ENCODE assay signal across 9 cellular contexts in genomic region chr3:54122046-54122801, GRCh38. TPM values are rescaled to one million over a fixed set of nuclear protein-coding genes. Genes with fewer than 3 reads are reported as not detected.
DNase-seq lines count a peak whose midpoint lies in the region; ATAC-seq and TF ChIP-seq lines count a peak whose summit lies in the region.
"Had no signal": no experiment of that assay in that cellular context is flagged by ENCODE, and none has a peak within 500 bp of the region (broad histone marks: within the 10 kb centered on the region; RNA-seq: fewer than 3 reads in every experiment).

TSS of gene CACNA2D3 (plus strand) at chr3:54122552.

- TF ChIP-seq POLR2A in suprapubic skin (IDR thresholded peaks at IDR 0.05): no peak

- H3K36me3 Mint-ChIP-seq in brain: no peaks in the 10 kb centered on the region
- H3K36me3 Mint-ChIP-seq in activated naive CD4-positive, alpha-beta T cell treated with anti-CD3 and anti-CD28 coated beads, Interleukin-2, amount 10 ng/mL, durations not matched to agents 7 days and 5 days: no peaks in the 10 kb centered on the region

- TF ChIP-seq CTCF in BJ (IDR thresholded peaks at IDR 0.05; ENCODE audit: insufficient read depth, low read depth, low read length) (no peak), brain (conservative IDR thresholded peaks at IDR 0.05) (no peak), suprapubic skin (IDR thresholded peaks at IDR 0.05) (no peak)

- H3K36me3 ChIP-seq in BJ (ENCODE audit: control insufficient read depth, insufficient read depth, low read length) (no peaks in the 10 kb centered on the region), HUES48 (ENCODE audit: control insufficient read depth, insufficient read depth, low read length) (no peaks in the 10 kb centered on the region), suprapubic skin (no peaks in the 10 kb centered on the region)

- peaks cover 8% of the 10 kb centered on the region for H3K4me1 ChIP-seq in HUES48 (ENCODE audit: control insufficient read depth, insufficient read depth, low read length)
- peaks cover 30% of the 10 kb centered on the region for H3K4me1 ChIP-seq in suprapubic skin

- peak within 1 kb of the TSS; percentile 81 to 88 (median 85) for H3K4me3 Mint-ChIP-seq in brain
- H3K4me3 Mint-ChIP-seq in activated naive CD4-positive, alpha-beta T cell treated with anti-CD3 and anti-CD28 coated beads, Interleukin-2, amount 10 ng/mL, durations not matched to agents 7 days and 5 days: no peak within 1 kb of the TSS

- H3K27me3 ChIP-seq in BJ (ENCODE audit: control insufficient read depth, insufficient read depth, low read length) (peaks cover 18% of the 10 kb centered on the region), HUES48 (ENCODE audit: control insufficient read depth, insufficient read depth, low read length) (peaks cover 80% of the 10 kb centered on the region), suprapubic skin (peaks cover 73% of the 10 kb centered on the region)

- no peak for TF ChIP-seq EP300 in suprapubic skin (IDR thresholded peaks at IDR 0.05)

- peak within 1 kb of the TSS in 2 of 5 experiments; percentile 85 to 96 for H3K27ac Mint-ChIP-seq in brain
- no peak within 1 kb of the TSS for H3K27ac Mint-ChIP-seq in activated naive CD4-positive, alpha-beta T cell treated with anti-CD3 and anti-CD28 coated beads, Interleukin-2, amount 10 ng/mL, durations not matched to agents 7 days and 5 days

- POLR2A ChIA-PET in BJ (lab: Charles Lee): no interaction called here

- H3K4me3 ChIP-seq in BJ (ENCODE audit: low read depth, low read length): peak within 1 kb of the TSS; percentile 28
- H3K4me3 ChIP-seq in HUES48 (ENCODE audit: low read depth, low read length): peak within 1 kb of the TSS; percentile 76
- H3K4me3 ChIP-seq in suprapubic skin: peak within 1 kb of the TSS; percentile 54

- H3K27ac ChIP-seq in HUES48 (ENCODE audit: low read depth, low read length): no peak within 1 kb of the TSS
- H3K27ac ChIP-seq in suprapubic skin: no peak within 1 kb of the TSS
- H3K27ac ChIP-seq: epithelial cell of prostate had no signal

- H3K9me3 ChIP-seq in HUES48 (ENCODE audit: control insufficient read depth, insufficient read depth, low read length) (no peaks in the 10 kb centered on the region), suprapubic skin (no peaks in the 10 kb centered on the region)

- H3K9me3 Mint-ChIP-seq in brain: no peaks in the 10 kb centered on the region
- H3K9me3 Mint-ChIP-seq in activated naive CD4-positive, alpha-beta T cell treated with anti-CD3 and anti-CD28 coated beads, Interleukin-2, amount 10 ng/mL, durations not matched to agents 7 days and 5 days: no peaks in the 10 kb centered on the region

- H3K9ac ChIP-seq in HUES48 (ENCODE audit: low read depth, low read length): no peak within 1 kb of the TSS

- CTCF ChIA-PET in BJ (lab: Yijun Ruan, JAX): no interaction called here
- CTCF ChIA-PET in activated naive CD4-positive, alpha-beta T cell treated with anti-CD3 and anti-CD28 coated beads, Interleukin-2, amount 10 ng/mL, durations not matched to agents 7 days and 5 days (lab: Charles Lee): no interaction called here

- H3K27me3 Mint-ChIP-seq in brain: peaks cover 85% of the 10 kb centered on the region
- H3K27me3 Mint-ChIP-seq in activated naive CD4-positive, alpha-beta T cell treated with anti-CD3 and anti-CD28 coated beads, Interleukin-2, amount 10 ng/mL, durations not matched to agents 7 days and 5 days: peaks cover 69% of the 10 kb centered on the region

- WGBS in suprapubic skin: 0% methylated on average over 1 of the region's 109 CpGs

- DNase-seq in BJ (ENCODE audit: low read depth) (no peak), islet precursor cell (peak; percentile 67), suprapubic skin (ENCODE audit: low spot score in 2 of 2) (no peak), SHP77 treated with DMSO at 0.1 percent for 48 hours (lab: John Stamatoyannopoulos, UW) (no peak)
- no peak for DNase-seq in activated naive CD4-positive, alpha-beta T cell treated with anti-CD3 and anti-CD28 coated beads, Interleukin-2, amount 10 ng/mL, durations not matched to agents 7 days and 5 days

- ATAC-seq in GM18519 (IDR thresholded peaks at IDR 0.05; ENCODE audit: low FRiP score, unreplicated experiment): no peak

- peaks cover 25% of the 10 kb centered on the region for H3K4me1 Mint-ChIP-seq in brain
- H3K4me1 Mint-ChIP-seq in activated naive CD4-positive, alpha-beta T cell treated with anti-CD3 and anti-CD28 coated beads, Interleukin-2, amount 10 ng/mL, durations not matched to agents 7 days and 5 days: peaks cover 3% of the 10 kb centered on the region

RNA-seq across cellular contexts. Expression of gene CACNA2D3, which starts in this region (rescaled TPM):
- 0.56 and 0.81 TPM in 2 replicates for polyA plus RNA-seq in BJ (2011; rRNA removed)
- 0.51 and 0.57 TPM in 2 replicates for polyA minus RNA-seq in BJ (2011; rRNA and poly(A)+ RNA removed)
- polyA plus RNA-seq in brain (ENCODE audit: insufficient read depth, low read depth, low replicate concordance): 3.7 TPM
- 1 to 10 TPM in 2 of 4 donors, under 1 TPM in 2; 0.42 to 2.8 (median 0.95) TPM for total RNA-seq in suprapubic skin
